13 cellular contexts compared by ENCODE assay signal in the genomic region with DNA sequence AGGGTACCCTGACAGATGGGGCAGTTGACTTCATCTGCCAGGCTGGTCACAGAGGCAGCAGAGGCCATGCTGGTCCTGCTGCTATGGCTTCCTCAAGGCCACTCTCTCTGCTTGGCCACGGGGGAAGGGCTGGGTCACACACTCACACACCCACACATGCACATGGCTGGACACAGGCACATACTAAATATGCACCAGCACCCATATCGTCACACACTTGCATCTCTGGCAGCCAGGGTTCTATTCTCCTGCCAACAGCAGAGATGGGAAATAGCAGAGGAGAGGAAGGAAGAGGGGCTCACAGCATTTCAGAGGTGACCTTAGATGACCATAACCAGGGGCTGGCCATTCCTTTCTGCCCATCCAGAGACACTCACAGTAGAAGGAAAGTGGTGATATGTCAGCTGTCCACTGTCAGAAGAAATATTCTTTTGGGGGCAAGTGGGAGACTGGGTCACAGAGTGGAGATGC. TPM values are rescaled to one million over a fixed set of nuclear protein-coding genes. Genes with fewer than 3 reads are reported as not detected.
DNase-seq lines count a peak whose midpoint lies in the region; ATAC-seq and TF ChIP-seq lines count a peak whose summit lies in the region.
"Had no signal": no experiment of that assay in that cellular context is flagged by ENCODE, and none has a peak within 500 bp of the region (broad histone marks: within the 10 kb centered on the region; RNA-seq: fewer than 3 reads in every experiment).

Gene TRIM10, minus strand, starts transcription at position 421 of the 471 bp plus-strand sequence. Its CDS starts 353 bp downstream, at position 68.

- peak within 1 kb of the TSS; percentile 37 for H3K27ac Mint-ChIP-seq in activated naive CD4-positive, alpha-beta T cell treated with anti-CD3 and anti-CD28 coated beads, Interleukin-2, amount 10 ng/mL, durations not matched to agents 7 days and 5 days
- H3K27ac Mint-ChIP-seq in activated T-helper 1 cell treated with anti-CD3 and anti-CD28 coated beads, Interleukin-12 subunit alpha, Interleukin-12 subunit beta, Interleukin-2, Interleukin-4 antibody, amounts not matched to agents 30 ng/mL and 10 ng/mL and 1 ng/mL, durations not matched to agents 14 hours and 24 hours and 36 hours, result peak within 1 kb of the TSS; percentile 4
- H3K27ac Mint-ChIP-seq in neural crest cell (ENCODE audit: unreplicated experiment), result peak within 1 kb of the TSS; percentile 35
- H3K27ac Mint-ChIP-seq: CD14-positive monocyte; CD8-positive, alpha-beta T cell had no signal

- intact Hi-C loops in activated T-helper 1 cell treated with anti-CD3 and anti-CD28 coated beads, Interleukin-12 subunit alpha, Interleukin-12 subunit beta, Interleukin-2, Interleukin-4 antibody, amounts not matched to agents 30 ng/mL and 10 ng/mL and 1 ng/mL, durations not matched to agents 14 hours and 24 hours and 36 hours (cut with micrococcal nuclease), result no loop called here
- intact Hi-C loops in left colon (cut with DNase I, micrococcal nuclease), result no loop called here

- no peaks in the 10 kb centered on the region for H3K36me3 Mint-ChIP-seq in activated naive CD4-positive, alpha-beta T cell treated with anti-CD3 and anti-CD28 coated beads, Interleukin-2, amount 10 ng/mL, durations not matched to agents 7 days and 5 days
- H3K36me3 Mint-ChIP-seq in activated T-helper 1 cell treated with anti-CD3 and anti-CD28 coated beads, Interleukin-12 subunit alpha, Interleukin-12 subunit beta, Interleukin-2, Interleukin-4 antibody, amounts not matched to agents 30 ng/mL and 10 ng/mL and 1 ng/mL, durations not matched to agents 14 hours and 24 hours and 36 hours (ENCODE audit: low read depth), result no peaks in the 10 kb centered on the region
- no peaks in the 10 kb centered on the region for H3K36me3 Mint-ChIP-seq in neural crest cell (ENCODE audit: low read depth)
- H3K36me3 Mint-ChIP-seq: CD14-positive monocyte; CD8-positive, alpha-beta T cell had no signal

- no peak for TF ChIP-seq CTCF in neural crest cell (conservative IDR thresholded peaks at IDR 0.05)

- no peaks in the 10 kb centered on the region for H3K9me3 Mint-ChIP-seq in activated naive CD4-positive, alpha-beta T cell treated with anti-CD3 and anti-CD28 coated beads, Interleukin-2, amount 10 ng/mL, durations not matched to agents 7 days and 5 days
- H3K9me3 Mint-ChIP-seq in activated T-helper 1 cell treated with anti-CD3 and anti-CD28 coated beads, Interleukin-12 subunit alpha, Interleukin-12 subunit beta, Interleukin-2, Interleukin-4 antibody, amounts not matched to agents 30 ng/mL and 10 ng/mL and 1 ng/mL, durations not matched to agents 14 hours and 24 hours and 36 hours, result peaks cover 3% of the 10 kb centered on the region
- no peaks in the 10 kb centered on the region for H3K9me3 Mint-ChIP-seq in neural crest cell
- H3K9me3 Mint-ChIP-seq: CD8-positive, alpha-beta T cell had no signal

- H3K4me1 Mint-ChIP-seq in activated naive CD4-positive, alpha-beta T cell treated with anti-CD3 and anti-CD28 coated beads, Interleukin-2, amount 10 ng/mL, durations not matched to agents 7 days and 5 days, result peaks cover 25% of the 10 kb centered on the region
- peaks cover 61% of the 10 kb centered on the region for H3K4me1 Mint-ChIP-seq in activated T-helper 1 cell treated with anti-CD3 and anti-CD28 coated beads, Interleukin-12 subunit alpha, Interleukin-12 subunit beta, Interleukin-2, Interleukin-4 antibody, amounts not matched to agents 30 ng/mL and 10 ng/mL and 1 ng/mL, durations not matched to agents 14 hours and 24 hours and 36 hours (ENCODE audit: low read depth)
- H3K4me1 Mint-ChIP-seq in neural crest cell, result no peaks in the 10 kb centered on the region

- CTCF ChIA-PET in activated naive CD4-positive, alpha-beta T cell treated with anti-CD3 and anti-CD28 coated beads, Interleukin-2, amount 10 ng/mL, durations not matched to agents 7 days and 5 days (lab: Charles Lee), result no interaction called here

- no peak for ATAC-seq in GM19395 (IDR thresholded peaks at IDR 0.05; ENCODE audit: unreplicated experiment)
- no peak for ATAC-seq in left colon
- ATAC-seq: CD8-positive, alpha-beta T cell had no signal

- DNase-seq in activated naive CD4-positive, alpha-beta T cell treated with anti-CD3 and anti-CD28 coated beads, Interleukin-2, amount 10 ng/mL, durations not matched to agents 7 days and 5 days, result no peak
- DNase-seq in activated naive CD4-positive, alpha-beta T cell (lab: John Stamatoyannopoulos, UW), result no peak
- DNase-seq in activated T-helper 1 cell treated with anti-CD3 and anti-CD28 coated beads, Interleukin-12 subunit alpha, Interleukin-12 subunit beta, Interleukin-2, Interleukin-4 antibody, amounts not matched to agents 30 ng/mL and 10 ng/mL and 1 ng/mL, durations not matched to agents 14 hours and 24 hours and 36 hours (ENCODE audit: low spot score), result no peak
- DNase-seq in neural crest cell (ENCODE audit: low read depth, low spot score) (no peak), NCI-H146 (lab: John Stamatoyannopoulos, UW) (no peak), left colon (no peak)
- DNase-seq: 8988T; CD8-positive, alpha-beta T cell; GOT3; H7 had no signal

- peaks cover 57% of the 10 kb centered on the region for H3K27me3 Mint-ChIP-seq in activated naive CD4-positive, alpha-beta T cell treated with anti-CD3 and anti-CD28 coated beads, Interleukin-2, amount 10 ng/mL, durations not matched to agents 7 days and 5 days
- H3K27me3 Mint-ChIP-seq in activated T-helper 1 cell treated with anti-CD3 and anti-CD28 coated beads, Interleukin-12 subunit alpha, Interleukin-12 subunit beta, Interleukin-2, Interleukin-4 antibody, amounts not matched to agents 30 ng/mL and 10 ng/mL and 1 ng/mL, durations not matched to agents 14 hours and 24 hours and 36 hours (ENCODE audit: insufficient read depth), result no peaks in the 10 kb centered on the region
- H3K27me3 Mint-ChIP-seq in neural crest cell (ENCODE audit: low read depth), result peaks cover 69% of the 10 kb centered on the region

- H3K4me3 Mint-ChIP-seq in activated naive CD4-positive, alpha-beta T cell treated with anti-CD3 and anti-CD28 coated beads, Interleukin-2, amount 10 ng/mL, durations not matched to agents 7 days and 5 days, result no peak within 1 kb of the TSS
- no peak within 1 kb of the TSS for H3K4me3 Mint-ChIP-seq in activated T-helper 1 cell treated with anti-CD3 and anti-CD28 coated beads, Interleukin-12 subunit alpha, Interleukin-12 subunit beta, Interleukin-2, Interleukin-4 antibody, amounts not matched to agents 30 ng/mL and 10 ng/mL and 1 ng/mL, durations not matched to agents 14 hours and 24 hours and 36 hours
- no peak within 1 kb of the TSS for H3K4me3 Mint-ChIP-seq in neural crest cell
- H3K4me3 Mint-ChIP-seq: CD14-positive monocyte; CD8-positive, alpha-beta T cell had no signal

RNA-seq across cellular contexts. Expression of gene TRIM10, which starts in this region (rescaled TPM):
- total RNA-seq in activated T-helper 1 cell treated with anti-CD3 and anti-CD28 coated beads, Interleukin-12 subunit alpha, Interleukin-12 subunit beta, Interleukin-2, Interleukin-4 antibody, amounts not matched to agents 30 ng/mL and 10 ng/mL and 1 ng/mL, durations not matched to agents 14 hours and 24 hours and 36 hours, result 0.05 and 0.08 TPM in 2 replicates
- total RNA-seq in neural crest cell (not detected in 2 replicates), left colon (1 to 10 TPM; 5.6 to 6.3 TPM)
- total RNA-seq: A673; CD8-positive, alpha-beta T cell; H7 had no signal
